13 cellular contexts compared by ENCODE assay signal in genomic region chr6:109087661-109088264, GRCh38. TPM values are rescaled to one million over a fixed set of nuclear protein-coding genes. Genes with fewer than 3 reads are reported as not detected.
A peak's percentile ranks its signal among the peaks of the same experiment; 100 is the strongest.
DNase-seq lines count a peak whose midpoint lies in the region; ATAC-seq and TF ChIP-seq lines count a peak whose summit lies in the region.
"Had no signal": no experiment of that assay in that cellular context is flagged by ENCODE, and none has a peak within 500 bp of the region (broad histone marks: within the 10 kb centered on the region; RNA-seq: fewer than 3 reads in every experiment).

No MANE protein-coding gene starts in this region.

- peak overlapping the region; percentile 99 for H3K27ac ChIP-seq in left ventricle myocardium inferior (replicated peaks)

- no peaks in the 10 kb centered on the region for H3K27me3 Mint-ChIP-seq in Calu3 (ENCODE audit: unreplicated experiment)

- CTCF ChIA-PET in Calu3 (lab: Charles Lee), result no interaction called here

- H3K4me1 ChIP-seq in left ventricle myocardium inferior, result peaks cover 98% of the 10 kb centered on the region

- H3K9me3 Mint-ChIP-seq in Calu3 (ENCODE audit: low read depth, unreplicated experiment), result no peaks in the 10 kb centered on the region

- H3K4me3 Mint-ChIP-seq in Calu3 (ENCODE audit: low read depth, unreplicated experiment), result no peak overlapping the region

- no peak for ATAC-seq in Right ventricle myocardium inferior
- no peak for ATAC-seq in SK-N-SH treated with all-trans-retinoic acid at 6 μM for 48 hours
- ATAC-seq in left ventricle myocardium superior, result peak; percentile 8
- no peak for ATAC-seq in HG03135 (IDR thresholded peaks at IDR 0.05; ENCODE audit: unreplicated experiment)
- no peak for ATAC-seq in GM18909 (IDR thresholded peaks at IDR 0.05; ENCODE audit: poor library complexity, unreplicated experiment)

- intact Hi-C loops in left ventricle myocardium inferior (cut with micrococcal nuclease), result no loop called here
- intact Hi-C loops in Right ventricle myocardium inferior (cut with DNase I), result no loop called here
- intact Hi-C loops in left ventricle myocardium superior (cut with micrococcal nuclease), result no loop called here
- intact Hi-C loops in Calu3 (cut with micrococcal nuclease; ENCODE audit: unreplicated experiment), result no loop called here

- no peak for TF ChIP-seq CTCF in left ventricle myocardium inferior (IDR thresholded peaks at IDR 0.05; ENCODE audit: borderline replicate concordance)
- no peak for TF ChIP-seq CTCF in Calu3 (IDR thresholded peaks at IDR 0.05; ENCODE audit: unreplicated experiment)

- DNase-seq in left ventricle myocardium inferior, result no peak
- DNase-seq in Right ventricle myocardium inferior (ENCODE audit: missing footprints), result no peak
- no peak for DNase-seq in left ventricle myocardium superior
- DNase-seq in Calu3, result no peak
- DNase-seq in NCI-H1105 (lab: John Stamatoyannopoulos, UW), result no peak
- DNase-seq: activated gamma-delta T cell; aorta; COR-L47; NCI-H187 treated with DMSO at 0.1 percent for 48 hours; stimulated activated naive CD4-positive, alpha-beta T cell had no signal

- peak overlapping the region; percentile 74 for H3K4me3 ChIP-seq in left ventricle myocardium inferior

- H3K4me1 Mint-ChIP-seq in Calu3 (ENCODE audit: low read depth, unreplicated experiment), result peaks cover 12% of the 10 kb centered on the region

- H3K9me3 ChIP-seq in left ventricle myocardium inferior (replicated peaks), result no peaks in the 10 kb centered on the region

- BruUV-seq in Calu3 (replicated peaks; lab: Mats Ljungman, UMichigan), result no TSS peak

- H3K27ac Mint-ChIP-seq in Calu3 (ENCODE audit: unreplicated experiment), result no peak overlapping the region

- H3K36me3 Mint-ChIP-seq in Calu3 (ENCODE audit: insufficient read depth, unreplicated experiment), result no peaks in the 10 kb centered on the region

- peaks cover 17% of the 10 kb centered on the region for H3K36me3 ChIP-seq in left ventricle myocardium inferior

- H3K27me3 ChIP-seq in left ventricle myocardium inferior (ENCODE audit: low read depth), result no peaks in the 10 kb centered on the region

TF ChIP-seq in SK-N-SH treated with all-trans-retinoic acid at 6 μM for 48 hours, 23 proteins besides CTCF, POLR2A, EP300 and RAD21:
- TF ChIP-seq BACH2 (CRISPR knock-in tag; IDR thresholded peaks at IDR 0.05; ENCODE audit: borderline replicate concordance) (no peak), PPARA (CRISPR knock-in tag; IDR thresholded peaks at IDR 0.05; ENCODE audit: borderline replicate concordance) (no peak), ZC3H10 (CRISPR knock-in tag; IDR thresholded peaks at IDR 0.05) (no peak), ZNF70 (CRISPR knock-in tag; IDR thresholded peaks at IDR 0.05) (no peak), PATZ1 (CRISPR knock-in tag; IDR thresholded peaks at IDR 0.05; ENCODE audit: borderline replicate concordance) (no peak), CSRNP3 (CRISPR knock-in tag; IDR thresholded peaks at IDR 0.05) (no peak), ESRRG (CRISPR knock-in tag; IDR thresholded peaks at IDR 0.05) (no peak), CSDC2 (CRISPR knock-in tag; IDR thresholded peaks at IDR 0.05) (no peak), ARNTL (CRISPR knock-in tag; IDR thresholded peaks at IDR 0.05; ENCODE audit: borderline replicate concordance, low read depth) (no peak), RARB (CRISPR knock-in tag; IDR thresholded peaks at IDR 0.05) (no peak), TCF4 (CRISPR knock-in tag; IDR thresholded peaks at IDR 0.05; ENCODE audit: borderline replicate concordance) (peak; percentile 37; the same call in 1 of the 2 replicates), ISL1 (CRISPR knock-in tag; IDR thresholded peaks at IDR 0.05) (peak; percentile 21; the same call in 1 of the 2 replicates)
TF ChIP-seq in SK-N-SH treated with all-trans-retinoic acid at 6 μM for 48 hours: peak in this region for 2.

RNA-seq across cellular contexts. Expression of gene SESN1, which starts 6.9 kb away (rescaled TPM):
- total RNA-seq in left ventricle myocardium inferior, result 44.1 TPM
- total RNA-seq in Right ventricle myocardium inferior, result 60.2 TPM
- 70.0 TPM for total RNA-seq in left ventricle myocardium superior
- total RNA-seq in Calu3 (2022), result 3.9 and 5.9 TPM in 2 replicates

RNA-seq across cellular contexts. Expression of gene CEP57L1, which starts 7.5 kb away (rescaled TPM):
- total RNA-seq in left ventricle myocardium inferior (6.2 TPM), Right ventricle myocardium inferior (7.7 TPM), left ventricle myocardium superior (7.3 TPM), Calu3 (2022) (10.1 and 13.2 TPM in 2 replicates)
